In the genomic region with DNA sequence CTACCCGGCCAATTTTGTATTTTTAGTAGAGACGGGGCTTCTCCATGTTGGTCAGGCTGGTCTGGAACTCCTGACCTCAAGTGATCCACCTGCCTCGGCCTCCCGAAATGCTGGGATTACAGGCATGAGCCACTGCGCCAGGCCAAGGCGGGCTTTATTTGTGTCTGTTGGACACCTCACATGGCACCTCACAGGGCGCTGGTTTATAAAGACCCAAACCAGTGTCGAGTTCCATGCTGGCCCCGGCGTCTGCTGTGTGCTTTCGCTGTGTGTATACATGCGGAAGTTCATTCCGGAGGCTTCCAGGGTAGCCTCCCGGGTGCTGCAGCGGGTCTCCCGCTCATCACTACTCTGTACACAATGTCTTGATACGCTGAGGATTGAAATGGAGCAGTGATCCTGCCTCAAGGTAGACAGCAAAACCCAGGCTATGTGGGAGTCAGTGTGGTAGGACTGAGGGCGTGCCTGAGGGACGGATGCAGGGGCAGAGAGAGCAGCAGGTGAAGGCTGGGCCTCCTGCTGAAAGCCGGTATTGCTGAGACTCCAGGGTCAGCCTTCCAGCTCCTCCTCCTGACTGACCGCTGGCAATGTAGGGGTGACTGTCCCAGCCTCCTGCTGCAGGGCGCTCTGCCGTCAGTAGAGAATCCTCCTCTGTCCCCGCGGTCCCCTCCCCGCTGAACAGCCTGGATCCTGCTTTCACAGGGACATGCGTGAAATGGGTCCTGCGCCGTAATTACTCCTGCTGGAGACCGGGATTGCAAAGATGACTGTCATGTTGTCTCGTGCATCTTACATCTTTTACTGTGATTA, we compare ENCODE assay signal across 21 cellular contexts. TPM values are rescaled to one million over a fixed set of nuclear protein-coding genes. Genes with fewer than 3 reads are reported as not detected.
"Had no signal": no experiment of that assay in that cellular context is flagged by ENCODE, and none has a peak within 500 bp of the region (broad histone marks: within the 10 kb centered on the region; RNA-seq: fewer than 3 reads in every experiment).

No MANE protein-coding gene starts in this region.

- H3K4me3 Mint-ChIP-seq: activated CD4-positive, alpha-beta T cell treated with anti-CD3 and anti-CD28 coated beads, Interleukin-2, amount 10 ng/mL, durations not matched to agents 24 days and 14 days; activated naive CD8-positive, alpha-beta T cell; activated T-cell treated with anti-CD3 and anti-CD28 coated beads, Interleukin-2, amount 50 U/mL, for 72 hours; brain; effector memory CD8-positive, alpha-beta T cell; immature natural killer cell; naive thymus-derived CD4-positive, alpha-beta T cell had no signal

- H3K4me1 ChIP-seq: upper lobe of left lung had no signal

- ATAC-seq: activated T-cell treated with anti-CD3 and anti-CD28 coated beads, Interleukin-2, amount 50 U/mL, for 72 hours; effector memory CD8-positive, alpha-beta T cell; left cardiac atrium; mucosa of descending colon; naive thymus-derived CD4-positive, alpha-beta T cell had no signal

- H3K27me3 ChIP-seq: neutrophil, upper lobe of left lung had no signal

- H3K27me3 Mint-ChIP-seq: activated CD4-positive, alpha-beta T cell treated with anti-CD3 and anti-CD28 coated beads, Interleukin-2, amount 10 ng/mL, durations not matched to agents 24 days and 14 days; activated naive CD8-positive, alpha-beta T cell; effector memory CD8-positive, alpha-beta T cell; naive thymus-derived CD4-positive, alpha-beta T cell had no signal

- H3K4me1 Mint-ChIP-seq: activated CD4-positive, alpha-beta T cell treated with anti-CD3 and anti-CD28 coated beads, Interleukin-2, amount 10 ng/mL, durations not matched to agents 24 days and 14 days; immature natural killer cell had no signal

- H3K9me3 ChIP-seq: mucosa of descending colon, neutrophil, upper lobe of left lung had no signal

- H3K36me3 ChIP-seq: neutrophil, upper lobe of left lung had no signal

- H3K9me3 Mint-ChIP-seq: immature natural killer cell had no signal

- H3K36me3 Mint-ChIP-seq: immature natural killer cell had no signal

- H3K27ac ChIP-seq: epithelial cell of prostate, neutrophil, SK-N-MC, upper lobe of left lung had no signal

- H3K4me3 ChIP-seq: mucosa of descending colon, SK-N-MC, upper lobe of left lung had no signal

- DNase-seq: activated CD4-positive, alpha-beta T cell treated with anti-CD3 and anti-CD28 coated beads, Interleukin-2, amount 10 ng/mL, durations not matched to agents 24 days and 14 days; activated CD4-positive, CD25-positive, alpha-beta regulatory T cell; activated gamma-delta T cell; activated T-cell treated with anti-CD3 and anti-CD28 coated beads, Interleukin-2, amount 50 U/mL, for 72 hours; dermis blood vessel endothelial cell; effector memory CD8-positive, alpha-beta T cell; immature natural killer cell; left cardiac atrium; mucosa of descending colon; naive thymus-derived CD4-positive, alpha-beta T cell; stimulated activated CD4-positive, alpha-beta T cell treated with anti-CD3 and anti-CD28 coated beads, Interleukin-15, amount 100 ng/mL, for 24 hours; stimulated activated CD4-positive, alpha-beta T cell treated with anti-CD3 and anti-CD28 coated beads, Interleukin-4, amount 100 ng/mL, for 1 hour; stimulated activated naive CD4-positive, alpha-beta T cell; substantia nigra; upper lobe of left lung had no signal

RNA-seq across cellular contexts. Expression of a gene that starts 22.7 kb away (rescaled TPM):
- total RNA-seq: fibroblast of lung had no signal
